ENCODE assay signal across 8 cellular contexts in genomic region chr19:57559404-57560025, GRCh38. TPM values are rescaled to one million over a fixed set of nuclear protein-coding genes. Genes with fewer than 3 reads are reported as not detected.
DNase-seq lines count a peak whose midpoint lies in the region; ATAC-seq, FAIRE-seq and TF ChIP-seq lines count a peak whose summit lies in the region.

Gene ZNF550, minus strand, starts transcription at chr19:57559863. Its CDS starts 181 bp downstream, at chr19:57559682.

- peak; percentile 93 for ATAC-seq in GM21515 (IDR thresholded peaks at IDR 0.05; ENCODE audit: unreplicated experiment)

- DNase-seq in D721Med (ENCODE audit: insufficient read length, low spot score): peak; percentile 89
- DNase-seq in HuH-7.5 (ENCODE audit: low spot score): peak; percentile 80
- DNase-seq in OCI-M1 (lab: John Stamatoyannopoulos, UW): peak; percentile 94
- DNase-seq in activated T-cell treated with anti-CD3 and anti-CD28 coated beads, Interleukin-2, amount 50 U/mL, for 1 hour: peak; percentile 88
- DNase-seq in stimulated activated CD8-positive, alpha-beta memory T cell treated with anti-CD3 and anti-CD28 coated beads, Interleukin-4, amount 100 ng/mL, for 4 hours (ENCODE audit: low read depth in 2 of 2, low spot score in 1 of 2): peak; percentile 74 to 80

- H3K4me1 ChIP-seq in esophagus (ENCODE audit: control insufficient read depth in 2 of 2, insufficient read depth in 2 of 2, low read length in 1 of 2) (peaks cover 0 to 11% of the 10 kb centered on the region in 2 donors), mucosa of stomach (ENCODE audit: control insufficient read depth, insufficient read depth, low read length) (peaks cover 10% of the 10 kb centered on the region)

- peak within 1 kb of the TSS; percentile 62 for H3K9ac ChIP-seq in mucosa of stomach (ENCODE audit: low read length)

- H3K4me3 ChIP-seq in esophagus (ENCODE audit: low read depth in 1 of 2, low read length in 2 of 2) (peak within 1 kb of the TSS; percentile 92 to 99), mucosa of stomach (ENCODE audit: low read length) (peak within 1 kb of the TSS; percentile 49)

- FAIRE-seq in D721Med (lab: Jason Lieb, UNC): no peak

- 1% methylated on average over 55 to 56 of the region's 56 CpGs for WGBS in esophagus, 2 donors

- H3K27ac ChIP-seq in esophagus (ENCODE audit: low read depth in 2 of 2, low read length in 1 of 2): peak within 1 kb of the TSS; percentile 14 to 75

- H3K36me3 ChIP-seq in esophagus (ENCODE audit: control insufficient read depth in 2 of 2, insufficient read depth in 2 of 2, low read length in 1 of 2) (peaks cover 9% of the 10 kb centered on the region in 2 donors), mucosa of stomach (ENCODE audit: control insufficient read depth, insufficient read depth, low read length) (peaks cover 9% of the 10 kb centered on the region)

- no peaks in the 10 kb centered on the region for H3K27me3 ChIP-seq in esophagus (ENCODE audit: control insufficient read depth in 1 of 2, insufficient read depth in 2 of 2, low read length in 2 of 2)
- H3K27me3 ChIP-seq in mucosa of stomach (ENCODE audit: control insufficient read depth, insufficient read depth, low read length): no peaks in the 10 kb centered on the region

- no peak for TF ChIP-seq CTCF in D721Med (IDR thresholded peaks at IDR 0.05; ENCODE audit: insufficient read depth, missing control alignments)

- H3K9me3 ChIP-seq in esophagus (ENCODE audit: control insufficient read depth in 2 of 2, insufficient read depth in 1 of 2, low read depth in 1 of 2, low read length in 1 of 2) (peaks cover 6 to 16% of the 10 kb centered on the region in 2 donors), mucosa of stomach (ENCODE audit: control insufficient read depth, low read length) (no peaks in the 10 kb centered on the region)

RNA-seq across cellular contexts. Expression of gene ZNF550, which starts in this region (rescaled TPM):
- 1 to 10 TPM; 2.0 to 2.6 TPM for polyA plus RNA-seq in esophagus

Comparison
In these comparisons a context has a peak if more than half of its experiments do, and no peak if none do; other contexts are left out.
1. Peak in every context shown above with its lines: DNase-seq, ATAC-seq, H3K4me3 ChIP-seq and H3K27ac ChIP-seq.